ENCODE assay signal across 1 cellular context in the genomic region with DNA sequence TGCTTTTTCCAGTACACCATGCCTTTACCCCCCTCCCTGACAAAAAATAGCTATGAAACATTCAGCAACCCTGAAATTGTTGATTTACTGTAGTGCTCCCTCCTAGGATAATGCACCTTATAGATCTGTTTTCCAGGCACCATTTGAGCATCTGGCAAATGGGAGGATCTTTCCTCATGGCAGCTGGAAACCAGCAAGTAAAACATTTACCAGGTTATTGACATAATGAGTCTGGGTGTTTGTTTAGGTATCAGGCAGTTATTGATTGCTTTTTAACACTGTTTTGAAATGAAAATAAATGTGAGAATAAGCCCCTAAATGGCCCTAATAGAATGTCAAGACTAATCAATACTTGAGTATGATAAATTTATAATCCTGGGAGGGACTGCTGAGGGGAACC.
A peak's percentile ranks its signal among the peaks of the same experiment; 100 is the strongest.
TF ChIP-seq lines count a peak whose summit lies in the region.

No MANE protein-coding gene starts in this region.

TF ChIP-seq in HepG2, 621 proteins besides CTCF, POLR2A, EP300 and RAD21 (continued from another document):
- TF ChIP-seq, protein P1, sequence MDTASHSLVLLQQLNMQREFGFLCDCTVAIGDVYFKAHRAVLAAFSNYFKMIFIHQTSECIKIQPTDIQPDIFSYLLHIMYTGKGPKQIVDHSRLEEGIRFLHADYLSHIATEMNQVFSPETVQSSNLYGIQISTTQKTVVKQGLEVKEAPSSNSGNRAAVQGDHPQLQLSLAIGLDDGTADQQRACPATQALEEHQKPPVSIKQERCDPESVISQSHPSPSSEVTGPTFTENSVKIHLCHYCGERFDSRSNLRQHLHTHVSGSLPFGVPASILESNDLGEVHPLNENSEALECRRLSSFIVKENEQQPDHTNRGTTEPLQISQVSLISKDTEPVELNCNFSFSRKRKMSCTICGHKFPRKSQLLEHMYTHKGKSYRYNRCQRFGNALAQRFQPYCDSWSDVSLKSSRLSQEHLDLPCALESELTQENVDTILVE (CRISPR knock-in tag; IDR thresholded peaks at IDR 0.05), result peak; percentile 57; the same call in 1 of the 2 replicates
- TF ChIP-seq MTERF4 (CRISPR knock-in tag; IDR thresholded peaks at IDR 0.05), result no peak
- no peak for TF ChIP-seq RFXAP (CRISPR knock-in tag; IDR thresholded peaks at IDR 0.05; ENCODE audit: borderline replicate concordance)
- TF ChIP-seq PAWR (CRISPR knock-in tag; IDR thresholded peaks at IDR 0.05; ENCODE audit: borderline replicate concordance), result no peak
- TF ChIP-seq EEA1 (CRISPR knock-in tag; IDR thresholded peaks at IDR 0.05; ENCODE audit: borderline replicate concordance), result no peak
- TF ChIP-seq SOX13 (IDR thresholded peaks at IDR 0.05), result no peak
- peak in 1 of 2 experiments; percentile 50; a peak in 1 of 4 replicates for TF ChIP-seq SOX13 (CRISPR knock-in tag; conservative IDR thresholded peaks at IDR 0.05 in 1 of 2, IDR thresholded peaks at IDR 0.05 in 1 of 2)
- TF ChIP-seq, protein P2, sequence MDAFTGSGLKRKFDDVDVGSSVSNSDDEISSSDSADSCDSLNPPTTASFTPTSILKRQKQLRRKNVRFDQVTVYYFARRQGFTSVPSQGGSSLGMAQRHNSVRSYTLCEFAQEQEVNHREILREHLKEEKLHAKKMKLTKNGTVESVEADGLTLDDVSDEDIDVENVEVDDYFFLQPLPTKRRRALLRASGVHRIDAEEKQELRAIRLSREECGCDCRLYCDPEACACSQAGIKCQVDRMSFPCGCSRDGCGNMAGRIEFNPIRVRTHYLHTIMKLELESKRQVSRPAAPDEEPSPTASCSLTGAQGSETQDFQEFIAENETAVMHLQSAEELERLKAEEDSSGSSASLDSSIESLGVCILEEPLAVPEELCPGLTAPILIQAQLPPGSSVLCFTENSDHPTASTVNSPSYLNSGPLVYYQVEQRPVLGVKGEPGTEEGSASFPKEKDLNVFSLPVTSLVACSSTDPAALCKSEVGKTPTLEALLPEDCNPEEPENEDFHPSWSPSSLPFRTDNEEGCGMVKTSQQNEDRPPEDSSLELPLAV (CRISPR knock-in tag; conservative IDR thresholded peaks at IDR 0.05; ENCODE audit: low read depth), result no peak
- no peak for TF ChIP-seq ZNF558 (CRISPR knock-in tag; IDR thresholded peaks at IDR 0.05; ENCODE audit: borderline replicate concordance)
- TF ChIP-seq MIER3 (CRISPR knock-in tag; IDR thresholded peaks at IDR 0.05; ENCODE audit: borderline replicate concordance), result no peak
- TF ChIP-seq FOXP4 (CRISPR knock-in tag; IDR thresholded peaks at IDR 0.05), result peak; percentile 60
- TF ChIP-seq PRMT3 (CRISPR knock-in tag; IDR thresholded peaks at IDR 0.05; ENCODE audit: borderline replicate concordance, low read depth), result no peak
- TF ChIP-seq ZBTB3 (CRISPR knock-in tag; IDR thresholded peaks at IDR 0.05; ENCODE audit: borderline replicate concordance, low read depth), result no peak
- TF ChIP-seq ZNF616 (CRISPR knock-in tag; IDR thresholded peaks at IDR 0.05; ENCODE audit: low read depth), result no peak
- no peak for TF ChIP-seq ZNF383 (CRISPR knock-in tag; IDR thresholded peaks at IDR 0.05; ENCODE audit: borderline replicate concordance)
- no peak for TF ChIP-seq TP53 (CRISPR knock-in tag; conservative IDR thresholded peaks at IDR 0.05)
- no peak for TF ChIP-seq ZNF546 (CRISPR knock-in tag; conservative IDR thresholded peaks at IDR 0.05)
- no peak for TF ChIP-seq FOXC1 (CRISPR knock-in tag; IDR thresholded peaks at IDR 0.05; ENCODE audit: borderline replicate concordance)
- no peak for TF ChIP-seq ZNF331 (CRISPR knock-in tag; IDR thresholded peaks at IDR 0.05)
- TF ChIP-seq KDM6A (CRISPR knock-in tag; IDR thresholded peaks at IDR 0.05; ENCODE audit: low read depth), result no peak
- TF ChIP-seq POLR2AphosphoS2 (IDR thresholded peaks at IDR 0.05; ENCODE audit: low read depth, low read length), result no peak
